In the genomic region with DNA sequence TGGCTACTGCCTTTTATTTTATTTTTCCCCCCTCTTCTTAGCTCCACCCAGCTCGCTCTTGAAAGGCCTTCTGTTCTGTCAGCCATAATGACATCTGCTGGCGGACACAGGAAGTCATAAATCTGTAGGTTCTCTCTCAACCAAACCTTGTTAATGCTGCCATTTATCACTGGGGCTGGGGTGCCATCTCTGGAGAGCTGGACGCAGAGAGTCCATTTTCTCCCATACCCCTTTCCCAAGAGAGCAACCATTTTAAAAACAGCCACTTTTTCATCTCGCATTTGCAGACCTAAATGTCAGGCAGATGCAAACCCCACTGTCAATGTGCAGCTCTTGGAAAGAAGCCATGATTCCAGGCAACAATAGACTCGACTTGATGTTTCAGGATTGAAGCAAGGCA, we compare ENCODE assay signal across 2 cellular contexts.
A peak's percentile ranks its signal among the peaks of the same experiment; 100 is the strongest.
TF ChIP-seq lines count a peak whose summit lies in the region.

No MANE protein-coding gene starts in this region.

TF ChIP-seq in HCT116, 20 proteins besides CTCF, POLR2A, EP300 and RAD21:
- TF ChIP-seq, protein P1, sequence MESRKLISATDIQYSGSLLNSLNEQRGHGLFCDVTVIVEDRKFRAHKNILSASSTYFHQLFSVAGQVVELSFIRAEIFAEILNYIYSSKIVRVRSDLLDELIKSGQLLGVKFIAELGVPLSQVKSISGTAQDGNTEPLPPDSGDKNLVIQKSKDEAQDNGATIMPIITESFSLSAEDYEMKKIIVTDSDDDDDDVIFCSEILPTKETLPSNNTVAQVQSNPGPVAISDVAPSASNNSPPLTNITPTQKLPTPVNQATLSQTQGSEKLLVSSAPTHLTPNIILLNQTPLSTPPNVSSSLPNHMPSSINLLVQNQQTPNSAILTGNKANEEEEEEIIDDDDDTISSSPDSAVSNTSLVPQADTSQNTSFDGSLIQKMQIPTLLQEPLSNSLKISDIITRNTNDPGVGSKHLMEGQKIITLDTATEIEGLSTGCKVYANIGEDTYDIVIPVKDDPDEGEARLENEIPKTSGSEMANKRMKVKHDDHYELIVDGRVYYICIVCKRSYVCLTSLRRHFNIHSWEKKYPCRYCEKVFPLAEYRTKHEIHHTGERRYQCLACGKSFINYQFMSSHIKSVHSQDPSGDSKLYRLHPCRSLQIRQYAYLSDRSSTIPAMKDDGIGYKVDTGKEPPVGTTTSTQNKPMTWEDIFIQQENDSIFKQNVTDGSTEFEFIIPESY (IDR thresholded peaks at IDR 0.05; ENCODE audit: extremely low read depth, insufficient replicate concordance, low read length) = no peak
- TF ChIP-seq SIN3A (IDR thresholded peaks at IDR 0.05; ENCODE audit: low read depth) (no peak), CEBPB (IDR thresholded peaks at IDR 0.05; ENCODE audit: low read depth) (no peak), POLR2AphosphoS5 (IDR thresholded peaks at IDR 0.05; ENCODE audit: low read depth, low read length) (no peak), TCF7L2 (IDR thresholded peaks at IDR 0.05; ENCODE audit: borderline replicate concordance, extremely low read depth, insufficient read depth, insufficient read length) (no peak), SRF (IDR thresholded peaks at IDR 0.05; ENCODE audit: low read depth) (no peak), EZH2 (IDR thresholded peaks at IDR 0.05) (no peak), ELF1 (IDR thresholded peaks at IDR 0.05; ENCODE audit: borderline replicate concordance, low read depth) (no peak)
- TF ChIP-seq, protein P2, sequence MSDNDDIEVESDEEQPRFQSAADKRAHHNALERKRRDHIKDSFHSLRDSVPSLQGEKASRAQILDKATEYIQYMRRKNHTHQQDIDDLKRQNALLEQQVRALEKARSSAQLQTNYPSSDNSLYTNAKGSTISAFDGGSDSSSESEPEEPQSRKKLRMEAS (IDR thresholded peaks at IDR 0.05) = no peak

TF ChIP-seq in SK-N-SH, 30 proteins besides CTCF, POLR2A, EP300 and RAD21:
- no peak for TF ChIP-seq MEF2A (IDR thresholded peaks at IDR 0.05; ENCODE audit: borderline replicate concordance, low read depth)
- TF ChIP-seq, protein P3, sequence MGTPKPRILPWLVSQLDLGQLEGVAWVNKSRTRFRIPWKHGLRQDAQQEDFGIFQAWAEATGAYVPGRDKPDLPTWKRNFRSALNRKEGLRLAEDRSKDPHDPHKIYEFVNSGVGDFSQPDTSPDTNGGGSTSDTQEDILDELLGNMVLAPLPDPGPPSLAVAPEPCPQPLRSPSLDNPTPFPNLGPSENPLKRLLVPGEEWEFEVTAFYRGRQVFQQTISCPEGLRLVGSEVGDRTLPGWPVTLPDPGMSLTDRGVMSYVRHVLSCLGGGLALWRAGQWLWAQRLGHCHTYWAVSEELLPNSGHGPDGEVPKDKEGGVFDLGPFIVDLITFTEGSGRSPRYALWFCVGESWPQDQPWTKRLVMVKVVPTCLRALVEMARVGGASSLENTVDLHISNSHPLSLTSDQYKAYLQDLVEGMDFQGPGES (IDR thresholded peaks at IDR 0.05; ENCODE audit: low read depth, low read length) = no peak
- peak; percentile 62; the same call in 1 of the 2 replicates for TF ChIP-seq RCOR1 (IDR thresholded peaks at IDR 0.05; ENCODE audit: low read length)
- TF ChIP-seq NRF1 (IDR thresholded peaks at IDR 0.05; ENCODE audit: low read depth, low read length) = no peak
- peak; percentile 74 for TF ChIP-seq CHD2 (IDR thresholded peaks at IDR 0.05; ENCODE audit: low read length, partially characterized antibody)
- TF ChIP-seq, protein P4, sequence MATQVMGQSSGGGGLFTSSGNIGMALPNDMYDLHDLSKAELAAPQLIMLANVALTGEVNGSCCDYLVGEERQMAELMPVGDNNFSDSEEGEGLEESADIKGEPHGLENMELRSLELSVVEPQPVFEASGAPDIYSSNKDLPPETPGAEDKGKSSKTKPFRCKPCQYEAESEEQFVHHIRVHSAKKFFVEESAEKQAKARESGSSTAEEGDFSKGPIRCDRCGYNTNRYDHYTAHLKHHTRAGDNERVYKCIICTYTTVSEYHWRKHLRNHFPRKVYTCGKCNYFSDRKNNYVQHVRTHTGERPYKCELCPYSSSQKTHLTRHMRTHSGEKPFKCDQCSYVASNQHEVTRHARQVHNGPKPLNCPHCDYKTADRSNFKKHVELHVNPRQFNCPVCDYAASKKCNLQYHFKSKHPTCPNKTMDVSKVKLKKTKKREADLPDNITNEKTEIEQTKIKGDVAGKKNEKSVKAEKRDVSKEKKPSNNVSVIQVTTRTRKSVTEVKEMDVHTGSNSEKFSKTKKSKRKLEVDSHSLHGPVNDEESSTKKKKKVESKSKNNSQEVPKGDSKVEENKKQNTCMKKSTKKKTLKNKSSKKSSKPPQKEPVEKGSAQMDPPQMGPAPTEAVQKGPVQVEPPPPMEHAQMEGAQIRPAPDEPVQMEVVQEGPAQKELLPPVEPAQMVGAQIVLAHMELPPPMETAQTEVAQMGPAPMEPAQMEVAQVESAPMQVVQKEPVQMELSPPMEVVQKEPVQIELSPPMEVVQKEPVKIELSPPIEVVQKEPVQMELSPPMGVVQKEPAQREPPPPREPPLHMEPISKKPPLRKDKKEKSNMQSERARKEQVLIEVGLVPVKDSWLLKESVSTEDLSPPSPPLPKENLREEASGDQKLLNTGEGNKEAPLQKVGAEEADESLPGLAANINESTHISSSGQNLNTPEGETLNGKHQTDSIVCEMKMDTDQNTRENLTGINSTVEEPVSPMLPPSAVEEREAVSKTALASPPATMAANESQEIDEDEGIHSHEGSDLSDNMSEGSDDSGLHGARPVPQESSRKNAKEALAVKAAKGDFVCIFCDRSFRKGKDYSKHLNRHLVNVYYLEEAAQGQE (IDR thresholded peaks at IDR 0.05; ENCODE audit: low read depth, low read length) = no peak
- TF ChIP-seq, protein P5, sequence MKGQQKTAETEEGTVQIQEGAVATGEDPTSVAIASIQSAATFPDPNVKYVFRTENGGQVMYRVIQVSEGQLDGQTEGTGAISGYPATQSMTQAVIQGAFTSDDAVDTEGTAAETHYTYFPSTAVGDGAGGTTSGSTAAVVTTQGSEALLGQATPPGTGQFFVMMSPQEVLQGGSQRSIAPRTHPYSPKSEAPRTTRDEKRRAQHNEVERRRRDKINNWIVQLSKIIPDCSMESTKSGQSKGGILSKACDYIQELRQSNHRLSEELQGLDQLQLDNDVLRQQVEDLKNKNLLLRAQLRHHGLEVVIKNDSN (IDR thresholded peaks at IDR 0.05; ENCODE audit: borderline replicate concordance, low read depth) = no peak
- TF ChIP-seq TAF1 (IDR thresholded peaks at IDR 0.05; ENCODE audit: borderline replicate concordance, low read depth, low read length) = no peak
- peak; percentile 26; the same call in 1 of the 2 replicates for TF ChIP-seq TCF12 (IDR thresholded peaks at IDR 0.05)
- TF ChIP-seq, protein P6, sequence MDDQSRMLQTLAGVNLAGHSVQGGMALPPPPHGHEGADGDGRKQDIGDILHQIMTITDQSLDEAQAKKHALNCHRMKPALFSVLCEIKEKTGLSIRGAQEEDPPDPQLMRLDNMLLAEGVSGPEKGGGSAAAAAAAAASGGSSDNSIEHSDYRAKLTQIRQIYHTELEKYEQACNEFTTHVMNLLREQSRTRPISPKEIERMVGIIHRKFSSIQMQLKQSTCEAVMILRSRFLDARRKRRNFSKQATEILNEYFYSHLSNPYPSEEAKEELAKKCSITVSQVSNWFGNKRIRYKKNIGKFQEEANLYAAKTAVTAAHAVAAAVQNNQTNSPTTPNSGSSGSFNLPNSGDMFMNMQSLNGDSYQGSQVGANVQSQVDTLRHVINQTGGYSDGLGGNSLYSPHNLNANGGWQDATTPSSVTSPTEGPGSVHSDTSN (IDR thresholded peaks at IDR 0.05) = peak; percentile 68
- 0 out of 2 replicates have a peak, but pooled peaks have one; percentile 29 for TF ChIP-seq MXI1 (IDR thresholded peaks at IDR 0.05; ENCODE audit: low read depth, low read length)
- TF ChIP-seq SMC3 (IDR thresholded peaks at IDR 0.05; ENCODE audit: low read depth, low read length) = peak; percentile 19; the same call in 1 of the 2 replicates
- TF ChIP-seq GABPA (IDR thresholded peaks at IDR 0.05; ENCODE audit: low read depth) = no peak
TF ChIP-seq in SK-N-SH: peak in this region for 6.
